ENCODE assay signal across 4 cellular contexts in genomic region chr17:16921451-16921850, GRCh38. TPM values are rescaled to one million over a fixed set of nuclear protein-coding genes. Genes with fewer than 3 reads are reported as not detected.
"Had no signal": no experiment of that assay in that cellular context is flagged by ENCODE, and none has a peak within 500 bp of the region (broad histone marks: within the 10 kb centered on the region; RNA-seq: fewer than 3 reads in every experiment).

No MANE protein-coding gene starts in this region.

RNA-seq across cellular contexts. Expression of gene TNFRSF13B, which starts 50.5 kb away (rescaled TPM):
- total RNA-seq: HT-29, M059J, Right ventricle myocardium superior, SJSA1 had no signal
